Comparison of ENCODE assay signal across 1 cellular context in the genomic region with DNA sequence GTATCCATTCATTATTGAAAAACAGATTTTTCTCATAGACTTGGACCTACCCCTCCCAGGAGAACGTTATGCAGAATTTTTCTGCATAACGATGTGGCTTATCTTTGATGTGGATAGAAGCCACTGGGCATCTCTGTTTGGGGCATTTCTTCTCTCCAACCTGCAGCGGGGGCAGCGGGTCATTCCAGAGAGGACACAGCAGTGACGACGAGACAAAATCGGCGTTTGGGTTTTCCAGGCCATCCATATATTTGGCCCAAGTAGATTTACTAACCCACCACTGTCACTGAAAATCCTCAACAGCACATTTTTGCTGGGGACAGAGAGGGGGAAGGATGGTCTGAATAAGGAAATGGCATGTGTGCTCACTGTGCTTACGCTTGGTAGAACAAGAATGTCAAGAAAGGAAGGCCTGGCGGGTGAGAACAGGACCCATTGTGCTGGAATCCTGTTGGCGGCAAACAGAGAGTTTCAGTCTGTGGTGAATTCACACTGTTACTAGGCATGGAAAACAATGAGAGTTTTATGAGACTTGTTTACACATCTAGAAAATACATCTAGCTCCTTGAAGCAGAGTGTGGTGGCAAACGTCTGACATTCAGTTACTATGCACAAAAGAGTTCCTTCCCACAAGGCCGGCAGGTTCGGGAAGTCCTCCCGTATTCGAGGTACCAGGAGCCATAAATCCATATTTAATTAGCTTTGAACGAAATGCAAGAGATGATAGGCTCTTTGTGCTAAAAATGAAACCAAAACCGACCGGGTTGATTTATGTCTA.
TF ChIP-seq lines count a peak whose summit lies in the region.

No MANE protein-coding gene starts in this region.

TF ChIP-seq in endothelial cell of umbilical vein, 7 proteins besides CTCF, POLR2A, EP300 and RAD21:
- TF ChIP-seq GATA2 (IDR thresholded peaks at IDR 0.05; ENCODE audit: insufficient read depth, insufficient read length, low read depth, low read length) (no peak), EZH2 (IDR thresholded peaks at IDR 0.05; ENCODE audit: borderline replicate concordance, low read depth, low read length, severe bottlenecking) (no peak), MYC (IDR thresholded peaks at IDR 0.05; ENCODE audit: low read depth, low read length) (no peak), POLR2AphosphoS5 (IDR thresholded peaks at IDR 0.05; ENCODE audit: insufficient read depth, low read depth, low read length) (no peak), FOS (IDR thresholded peaks at IDR 0.05; ENCODE audit: borderline replicate concordance, insufficient read depth, low read length) (no peak), JUN (IDR thresholded peaks at IDR 0.05; ENCODE audit: borderline replicate concordance, insufficient read depth, insufficient read length, low read depth) (no peak), MAX (IDR thresholded peaks at IDR 0.05; ENCODE audit: insufficient read depth, insufficient read length) (no peak)
